ENCODE assay signal across 12 cellular contexts in genomic region chr1:184836934-184837698, GRCh38.
DNase-seq lines count a peak whose midpoint lies in the region; ATAC-seq and TF ChIP-seq lines count a peak whose summit lies in the region.
"Had no signal": no experiment of that assay in that cellular context is flagged by ENCODE, and none has a peak within 500 bp of the region (broad histone marks: within the 10 kb centered on the region; RNA-seq: fewer than 3 reads in every experiment).

No MANE protein-coding gene starts in this region.

- no peaks in the 10 kb centered on the region for H3K27me3 Mint-ChIP-seq in T-helper 17 cell

- peak overlapping the region; percentile 53; the same call in 1 of the 2 replicates for H3K27ac ChIP-seq in C4-2B

- H3K36me3 Mint-ChIP-seq in T-helper 17 cell (ENCODE audit: low read depth) = peaks cover 8% of the 10 kb centered on the region

- intact Hi-C loops in mucosa of descending colon (cut with DNase I, micrococcal nuclease) = no loop called here

- peaks cover 21% of the 10 kb centered on the region for H3K4me1 ChIP-seq in mucosa of descending colon (ENCODE audit: low read depth)

- ATAC-seq in GM21737 (IDR thresholded peaks at IDR 0.05; ENCODE audit: unreplicated experiment) (peak; percentile 73), T-helper 17 cell (no peak), mucosa of descending colon (peak; percentile 79)

- H3K4me3 ChIP-seq in mucosa of descending colon = no peak overlapping the region
- H3K4me3 ChIP-seq: tibial nerve had no signal

- no peaks in the 10 kb centered on the region for H3K36me3 ChIP-seq in mucosa of descending colon (ENCODE audit: low read depth)
- H3K36me3 ChIP-seq: tibial nerve had no signal

- peaks cover 16% of the 10 kb centered on the region for H3K4me1 Mint-ChIP-seq in T-helper 17 cell

- peak overlapping the region; percentile 93 for H3K27ac Mint-ChIP-seq in T-helper 17 cell
- H3K27ac Mint-ChIP-seq: endodermal cell, H9 had no signal

- H3K9me3 ChIP-seq in T-helper 17 cell (ENCODE audit: control insufficient read depth, low read length, poor library complexity, severe bottlenecking) = no peaks in the 10 kb centered on the region
- H3K9me3 ChIP-seq in mucosa of descending colon = no peaks in the 10 kb centered on the region
- H3K9me3 ChIP-seq: tibial nerve had no signal

- no peak for TF ChIP-seq CTCF in C4-2B (conservative IDR thresholded peaks at IDR 0.05)
- TF ChIP-seq CTCF in mucosa of descending colon (IDR thresholded peaks at IDR 0.05) = no peak

- no peak overlapping the region for H3K4me3 Mint-ChIP-seq in T-helper 17 cell
- H3K4me3 Mint-ChIP-seq: endodermal cell, H9 had no signal

- DNase-seq in T-helper 17 cell = no peak
- DNase-seq in mucosa of descending colon = no peak
- no peak for DNase-seq in DMS53 treated with DMSO at 0.1 percent for 48 hours (lab: John Stamatoyannopoulos, UW; ENCODE audit: unreplicated experiment)
- no peak for DNase-seq in NCI-H524 treated with DMSO at 0.1 percent for 48 hours (lab: John Stamatoyannopoulos, UW)
- no peak for DNase-seq in GM19240 (ENCODE audit: insufficient read length, low spot score)
- DNase-seq in NCI-H146 treated with DMSO at 0.1 percent for 48 hours (lab: John Stamatoyannopoulos, UW; ENCODE audit: unreplicated experiment) = no peak
- DNase-seq: endodermal cell, H9, NCI-H2171 treated with DMSO at 0.1 percent for 48 hours had no signal
